In the genomic region with DNA sequence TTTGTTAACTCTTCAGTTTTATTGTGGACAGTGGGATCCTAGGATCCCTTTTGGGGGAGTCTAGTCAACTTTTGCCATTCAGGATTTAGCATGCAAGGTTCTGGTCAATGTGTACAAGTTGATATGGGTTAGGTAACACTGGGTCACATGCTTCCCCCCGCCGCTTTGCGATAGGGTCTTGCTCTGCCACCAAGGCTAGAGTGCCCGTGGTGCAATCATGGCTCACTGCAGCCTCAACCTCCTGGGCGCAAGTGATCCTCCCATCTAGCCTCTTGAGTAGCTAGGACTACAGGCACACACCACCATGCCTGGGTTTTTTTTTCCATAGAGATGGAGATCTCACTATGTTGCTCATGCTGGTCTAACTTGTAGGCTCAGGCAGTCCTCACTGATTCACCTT, we compare ENCODE assay signal across 19 cellular contexts. TPM values are rescaled to one million over a fixed set of nuclear protein-coding genes. Genes with fewer than 3 reads are reported as not detected.
"Had no signal": no experiment of that assay in that cellular context is flagged by ENCODE, and none has a peak within 500 bp of the region (broad histone marks: within the 10 kb centered on the region; RNA-seq: fewer than 3 reads in every experiment).

No MANE protein-coding gene starts in this region.

- H3K36me3 Mint-ChIP-seq: mesothelial cell of epicardium; naive thymus-derived CD8-positive, alpha-beta T cell had no signal

- H3K9me3 Mint-ChIP-seq: activated naive CD4-positive, alpha-beta T cell treated with anti-CD3 and anti-CD28 coated beads for 36 hours; mesothelial cell of epicardium; naive thymus-derived CD8-positive, alpha-beta T cell; stimulated activated naive CD8-positive, alpha-beta T cell treated with anti-CD3 and anti-CD28 coated beads, Interleukin-15, amount 100 ng/mL, for 72 hours; T-helper 2 cell treated with Interferon-gamma antibody and Interleukin-4, amounts not matched to agents 5 μg/mL and 100 μg/mL, for 36 hours had no signal

- H3K27ac Mint-ChIP-seq: activated CD8-positive, alpha-beta T cell treated with anti-CD3 and anti-CD28 coated beads, Interleukin-2, amount 10 ng/mL, durations not matched to agents 7 days and 5 days; activated naive CD4-positive, alpha-beta T cell treated with anti-CD3 and anti-CD28 coated beads for 36 hours; mesothelial cell of epicardium; stimulated activated naive CD8-positive, alpha-beta T cell treated with anti-CD3 and anti-CD28 coated beads, Interleukin-15, amount 100 ng/mL, for 72 hours had no signal

- H3K4me3 ChIP-seq: heart left ventricle, right lobe of liver, skin epidermis, suprapubic skin, tibial nerve had no signal

- H3K27me3 ChIP-seq: heart left ventricle, right lobe of liver, suprapubic skin, tibial nerve had no signal

- H3K9me3 ChIP-seq: heart left ventricle, right lobe of liver, suprapubic skin, tibial nerve had no signal

- H3K4me3 Mint-ChIP-seq: activated CD8-positive, alpha-beta T cell treated with anti-CD3 and anti-CD28 coated beads, Interleukin-2, amount 10 ng/mL, durations not matched to agents 7 days and 5 days; activated naive CD4-positive, alpha-beta T cell treated with anti-CD3 and anti-CD28 coated beads for 36 hours; mesothelial cell of epicardium; stimulated activated naive CD8-positive, alpha-beta T cell treated with anti-CD3 and anti-CD28 coated beads, Interleukin-15, amount 100 ng/mL, for 72 hours had no signal

- DNase-seq: activated CD4-positive, alpha-beta T cell treated with anti-CD3 and anti-CD28 coated beads, Interleukin-2, amount 50 U/mL, for 1 hour; activated naive CD4-positive, alpha-beta T cell treated with anti-CD3 and anti-CD28 coated beads for 36 hours; amygdala; effector CD4-positive, alpha-beta T cell; heart left ventricle; naive thymus-derived CD8-positive, alpha-beta T cell; right lobe of liver; stimulated activated CD4-positive, alpha-beta T cell treated with anti-CD3 and anti-CD28 coated beads, Interleukin-1b, Interleukin-23, amount 100 ng/mL, for 48 hours; stimulated activated naive CD8-positive, alpha-beta T cell treated with anti-CD3 and anti-CD28 coated beads, Interleukin-15, amount 100 ng/mL, for 72 hours had no signal

- H3K27me3 Mint-ChIP-seq: naive thymus-derived CD8-positive, alpha-beta T cell; stimulated activated naive CD8-positive, alpha-beta T cell treated with anti-CD3 and anti-CD28 coated beads, Interleukin-15, amount 100 ng/mL, for 72 hours had no signal

- H3K36me3 ChIP-seq: heart left ventricle, right lobe of liver, suprapubic skin, tibial nerve had no signal

- H3K27ac ChIP-seq: heart left ventricle, parathyroid adenoma, right lobe of liver, suprapubic skin, tibial nerve, VCaP had no signal

- ATAC-seq: activated CD4-positive, CD25-positive, alpha-beta regulatory T cell treated with anti-CD3 and anti-CD28 coated beads, Interleukin-2, amount 50 U/mL, for 24 hours; activated CD8-positive, alpha-beta T cell treated with anti-CD3 and anti-CD28 coated beads, Interleukin-2, amount 10 ng/mL, durations not matched to agents 7 days and 5 days; heart left ventricle; left lobe of liver; naive thymus-derived CD8-positive, alpha-beta T cell; right lobe of liver; stimulated activated naive CD8-positive, alpha-beta T cell treated with anti-CD3 and anti-CD28 coated beads, Interleukin-15, amount 100 ng/mL, for 72 hours had no signal

RNA-seq across cellular contexts. Expression of gene RET, which starts 58.2 kb away (rescaled TPM):
- total RNA-seq: naive thymus-derived CD8-positive, alpha-beta T cell had no signal
